Comparison of ENCODE assay signal across 12 cellular contexts in genomic region chr19:16462757-16463250, GRCh38. TPM values are rescaled to one million over a fixed set of nuclear protein-coding genes. Genes with fewer than 3 reads are reported as not detected.
A peak's percentile ranks its signal among the peaks of the same experiment; 100 is the strongest.
DNase-seq lines count a peak whose midpoint lies in the region; ATAC-seq, FAIRE-seq and TF ChIP-seq lines count a peak whose summit lies in the region.
"Had no signal": no experiment of that assay in that cellular context is flagged by ENCODE, and none has a peak within 500 bp of the region (broad histone marks: within the 10 kb centered on the region; RNA-seq: fewer than 3 reads in every experiment).

No MANE protein-coding gene starts in this region.

- DNase-seq in EH (ENCODE audit: low read depth) (peak; percentile 19), RCC 7860 (ENCODE audit: low spot score) (peak; percentile 65), erythroblast (lab: John Stamatoyannopoulos, UW) (peak; percentile 67 to 68), GM13977 (ENCODE audit: low spot score) (no peak), KG1 (lab: John Stamatoyannopoulos, UW) (no peak)
- no peak for DNase-seq in natural killer cell treated with Interleukin-12 subunit alpha and Interleukin-12 subunit beta and Interleukin-15 and Interleukin-18, amount 100 ng/mL, for 72 hours (ENCODE audit: low spot score)
- DNase-seq: GOT3, NCI-H2171 treated with DMSO at 0.1 percent for 48 hours had no signal

- FAIRE-seq in RCC 7860 (lab: Jason Lieb, UNC) = peak; percentile 70
- FAIRE-seq: urothelium cell line had no signal

- H3K9me3 Mint-ChIP-seq in natural killer cell treated with Interleukin-12 subunit alpha and Interleukin-12 subunit beta and Interleukin-15 and Interleukin-18, amount 100 ng/mL, for 72 hours = no peaks in the 10 kb centered on the region
- H3K9me3 Mint-ChIP-seq: neural progenitor cell had no signal

- peak; percentile 68 to 82 for ATAC-seq in natural killer cell treated with Interleukin-12 subunit alpha and Interleukin-12 subunit beta and Interleukin-15 and Interleukin-18, amount 100 ng/mL, for 72 hours
- ATAC-seq in GM18519 (IDR thresholded peaks at IDR 0.05; ENCODE audit: low FRiP score, unreplicated experiment) (no peak), HG03135 (IDR thresholded peaks at IDR 0.05; ENCODE audit: unreplicated experiment) (no peak)

- no peaks in the 10 kb centered on the region for H3K36me3 Mint-ChIP-seq in natural killer cell treated with Interleukin-12 subunit alpha and Interleukin-12 subunit beta and Interleukin-15 and Interleukin-18, amount 100 ng/mL, for 72 hours

- H3K27me3 Mint-ChIP-seq in natural killer cell treated with Interleukin-12 subunit alpha and Interleukin-12 subunit beta and Interleukin-15 and Interleukin-18, amount 100 ng/mL, for 72 hours = no peaks in the 10 kb centered on the region

- H3K27ac Mint-ChIP-seq in natural killer cell treated with Interleukin-12 subunit alpha and Interleukin-12 subunit beta and Interleukin-15 and Interleukin-18, amount 100 ng/mL, for 72 hours = peak overlapping the region; percentile 56 to 72

- H3K4me1 Mint-ChIP-seq in natural killer cell treated with Interleukin-12 subunit alpha and Interleukin-12 subunit beta and Interleukin-15 and Interleukin-18, amount 100 ng/mL, for 72 hours (ENCODE audit: low read depth in 2 of 2) = peaks cover 61 to 66% of the 10 kb centered on the region in 2 donors

- in situ Hi-C loops in GM13977 (cut with MboI; ENCODE audit: low pct_unique_long_range_greater_than_20kb, low sequenced_read_pairs, unreplicated experiment) = no loop called here

- TF ChIP-seq POLR2A in erythroblast (IDR thresholded peaks at IDR 0.05; ENCODE audit: low read length) = no peak

- no peak for TF ChIP-seq CTCF in GM13977 (IDR thresholded peaks at IDR 0.05; ENCODE audit: extremely low read depth, insufficient read depth, missing control alignments)

- peak overlapping the region; percentile 64 for H3K4me3 Mint-ChIP-seq in natural killer cell treated with Interleukin-12 subunit alpha and Interleukin-12 subunit beta and Interleukin-15 and Interleukin-18, amount 100 ng/mL, for 72 hours
- H3K4me3 Mint-ChIP-seq: neural progenitor cell had no signal

RNA-seq across cellular contexts. Expression of gene EPS15L1, which starts 9.0 kb away (rescaled TPM):
- 10 to 100 TPM; 66.6 to 78.4 TPM for total RNA-seq in natural killer cell treated with Interleukin-12 subunit alpha and Interleukin-12 subunit beta and Interleukin-15 and Interleukin-18, amount 100 ng/mL, for 72 hours

RNA-seq across cellular contexts. Expression of gene CALR3, which starts 33.2 kb away (rescaled TPM):
- not detected for total RNA-seq in natural killer cell treated with Interleukin-12 subunit alpha and Interleukin-12 subunit beta and Interleukin-15 and Interleukin-18, amount 100 ng/mL, for 72 hours

RNA-seq across cellular contexts. Expression of gene C19orf44, which starts 33.4 kb away (rescaled TPM):
- 1 to 10 TPM; 3.3 to 7.5 TPM for total RNA-seq in natural killer cell treated with Interleukin-12 subunit alpha and Interleukin-12 subunit beta and Interleukin-15 and Interleukin-18, amount 100 ng/mL, for 72 hours

Comparison
In these comparisons a context has a peak if more than half of its experiments do, and no peak if none do; other contexts are left out.
1. DNase-seq: peak in EH (single experiment), RCC 7860 (single experiment) and erythroblast (2 of 2); none in natural killer cell treated with Interleukin-12 subunit alpha and Interleukin-12 subunit beta and Interleukin-15 and Interleukin-18, amount 100 ng/mL, for 72 hours (single experiment), GM13977 (single experiment) and KG1 (single experiment).
2. ATAC-seq: peak in natural killer cell treated with Interleukin-12 subunit alpha and Interleukin-12 subunit beta and Interleukin-15 and Interleukin-18, amount 100 ng/mL, for 72 hours (2 of 2); none in GM18519 (single experiment) and HG03135 (single experiment).